In genomic region chr12:38149395-38150073, GRCh38 we compare ENCODE assay signal across 17 cellular contexts.
DNase-seq lines count a peak whose midpoint lies in the region; ATAC-seq, FAIRE-seq and TF ChIP-seq lines count a peak whose summit lies in the region.
"Had no signal": no experiment of that assay in that cellular context is flagged by ENCODE, and none has a peak within 500 bp of the region (broad histone marks: within the 10 kb centered on the region; RNA-seq: fewer than 3 reads in every experiment).

No MANE protein-coding gene starts in this region.

- no peaks in the 10 kb centered on the region for H4K20me1 ChIP-seq in smooth muscle cell (ENCODE audit: low read depth)

- H3K9me3 ChIP-seq in kidney (ENCODE audit: control insufficient read depth in 1 of 2, low read length in 2 of 2) (peaks cover 0 to 7% of the 10 kb centered on the region in 2 donors), smooth muscle cell (replicated peaks; ENCODE audit: low read depth) (no peaks in the 10 kb centered on the region)
- H3K9me3 ChIP-seq: pancreas, uterus had no signal

- no peak for ATAC-seq in stimulated activated naive CD8-positive, alpha-beta T cell treated with anti-CD3 and anti-CD28 coated beads, Interleukin-15, Interleukin-2, amounts not matched to agents 100 U/mL and 50 U/mL, for 24 hours
- no peak for ATAC-seq in GM19351 (IDR thresholded peaks at IDR 0.05; ENCODE audit: unreplicated experiment)
- ATAC-seq: left lung, pancreas had no signal

- 86% methylated on average over 14 of the region's 14 CpGs for WGBS in smooth muscle cell (ENCODE audit: low lambda C conversion rate)

- H3K9ac ChIP-seq in kidney (ENCODE audit: low read length in 2 of 2) (no peak overlapping the region), smooth muscle cell (ENCODE audit: low read depth) (no peak overlapping the region)

- H2AFZ ChIP-seq in smooth muscle cell (ENCODE audit: low read depth), result no peak overlapping the region

- H3K4me1 ChIP-seq in kidney (ENCODE audit: control insufficient read depth in 1 of 2, insufficient read depth in 1 of 2, low read depth in 1 of 2, low read length in 2 of 2), result peaks cover 0 to 5% of the 10 kb centered on the region in 2 donors
- no peaks in the 10 kb centered on the region for H3K4me1 ChIP-seq in smooth muscle cell (ENCODE audit: low read depth)
- H3K4me1 ChIP-seq: left lung, pancreas, uterus had no signal

- DNase-seq in Caki2 (ENCODE audit: low read depth) (peak; percentile 97), HPDE6-E6E7 (ENCODE audit: extremely low spot score) (peak; percentile 64), T1000 (lab: John Stamatoyannopoulos, UW) (peak; percentile 79), kidney (peak; percentile 92), smooth muscle cell (lab: John Stamatoyannopoulos, UW; ENCODE audit: unreplicated experiment) (no peak)
- DNase-seq in stimulated activated naive CD8-positive, alpha-beta T cell treated with anti-CD3 and anti-CD28 coated beads, Interleukin-15, Interleukin-2, amounts not matched to agents 100 U/mL and 50 U/mL, for 24 hours, result no peak
- no peak for DNase-seq in activated CD8-positive, alpha-beta memory T cell treated with anti-CD3 and anti-CD28 coated beads, Interleukin-2, amount 50 U/mL, for 48 hours
- DNase-seq: activated CD4-positive, alpha-beta T cell treated with anti-CD3 and anti-CD28 coated beads for 1 hour; activated CD8-positive, alpha-beta memory T cell treated with anti-CD3 and anti-CD28 coated beads, Interleukin-2, amount 50 U/mL, for 4 hours; AML-193; hippocampal formation; NCI-H2029 treated with DMSO at 0.1 percent for 48 hours; NCI-H526 treated with DMSO at 0.1 percent for 48 hours; uterus had no signal

- H3K4me2 ChIP-seq in smooth muscle cell, result no peak overlapping the region

- intact Hi-C loops in kidney (cut with DNase I), result no loop called here

- no peaks in the 10 kb centered on the region for H3K79me2 ChIP-seq in smooth muscle cell (ENCODE audit: low read depth)

- FAIRE-seq in kidney (lab: Jason Lieb, UNC), result no peak
- FAIRE-seq: pancreas had no signal

- H3F3A ChIP-seq in smooth muscle cell (ENCODE audit: low read depth), result no peaks in the 10 kb centered on the region

- H3K27me3 ChIP-seq in smooth muscle cell (ENCODE audit: low read depth), result no peaks in the 10 kb centered on the region
- H3K27me3 ChIP-seq: pancreas, uterus had no signal

- H3K4me3 ChIP-seq in kidney (ENCODE audit: low read length in 2 of 2) (no peak overlapping the region), smooth muscle cell (no peak overlapping the region)
- H3K4me3 ChIP-seq: left lung, pancreas, uterus had no signal

- H3K27ac ChIP-seq in kidney (ENCODE audit: low read depth in 2 of 2, low read length in 2 of 2) (peak overlapping the region; percentile 49 to 65), smooth muscle cell (ENCODE audit: low read depth) (no peak overlapping the region)
- H3K27ac ChIP-seq: left lung, pancreas, uterus had no signal

- TF ChIP-seq CTCF in kidney (IDR thresholded peaks at IDR 0.05; ENCODE audit: borderline replicate concordance, extremely low read depth, insufficient read depth) (no peak), smooth muscle cell (IDR thresholded peaks at IDR 0.05; ENCODE audit: borderline replicate concordance, insufficient read depth, poor library complexity, severe bottlenecking) (no peak)

- in situ Hi-C loops in Caki2 (cut with HindIII; ENCODE audit: low pct_unique_long_range_greater_than_20kb, low sequenced_read_pairs), result no loop called here

- H3K36me3 ChIP-seq in kidney (ENCODE audit: control insufficient read depth in 1 of 2, insufficient read depth in 2 of 2, low read length in 2 of 2), result no peaks in the 10 kb centered on the region
- no peaks in the 10 kb centered on the region for H3K36me3 ChIP-seq in smooth muscle cell (ENCODE audit: low read depth)
- H3K36me3 ChIP-seq: left lung, pancreas, uterus had no signal

Comparison
In these comparisons a context has a peak if more than half of its experiments do, and no peak if none do; other contexts are left out.
1. DNase-seq: peak in Caki2 (single experiment), HPDE6-E6E7 (single experiment), T1000 (single experiment) and kidney (single experiment); none in smooth muscle cell (single experiment), stimulated activated naive CD8-positive, alpha-beta T cell treated with anti-CD3 and anti-CD28 coated beads, Interleukin-15, Interleukin-2, amounts not matched to agents 100 U/mL and 50 U/mL, for 24 hours (single experiment) and activated CD8-positive, alpha-beta memory T cell treated with anti-CD3 and anti-CD28 coated beads, Interleukin-2, amount 50 U/mL, for 48 hours (single experiment).